ENCODE assay signal across 15 cellular contexts in the genomic region with DNA sequence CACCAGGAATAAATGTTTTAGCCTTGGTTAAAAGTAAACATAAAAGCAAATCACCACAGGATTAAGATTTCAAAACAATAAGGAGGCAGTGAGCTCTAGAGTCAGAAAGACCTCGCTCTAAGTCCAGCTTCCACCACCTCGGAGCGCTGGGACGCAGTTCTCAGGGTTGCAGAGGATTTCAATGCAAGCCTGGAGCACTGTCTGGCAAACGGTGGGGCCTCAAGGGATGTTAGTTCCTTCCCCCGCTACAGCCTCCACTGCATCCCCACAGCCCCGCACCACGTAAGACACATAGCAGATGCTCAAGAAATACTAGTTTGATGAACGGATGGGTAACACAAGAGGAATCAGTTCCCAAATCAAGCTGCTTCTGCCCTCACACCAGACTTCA. TPM values are rescaled to one million over a fixed set of nuclear protein-coding genes. Genes with fewer than 3 reads are reported as not detected.
DNase-seq lines count a peak whose midpoint lies in the region; ATAC-seq, FAIRE-seq and TF ChIP-seq lines count a peak whose summit lies in the region.
"Had no signal": no experiment of that assay in that cellular context is flagged by ENCODE, and none has a peak within 500 bp of the region (broad histone marks: within the 10 kb centered on the region; RNA-seq: fewer than 3 reads in every experiment).

No MANE protein-coding gene starts in this region.

- no peaks in the 10 kb centered on the region for H3K36me3 Mint-ChIP-seq in astrocyte (ENCODE audit: low read depth, unreplicated experiment)
- H3K36me3 Mint-ChIP-seq in activated CD4-positive, alpha-beta T cell treated with anti-CD3 and anti-CD28 coated beads, Interleukin-2, amount 10 ng/mL, durations not matched to agents 7 days and 5 days (ENCODE audit: low read depth), result no peaks in the 10 kb centered on the region

- CTCF ChIA-PET in activated CD4-positive, alpha-beta T cell treated with anti-CD3 and anti-CD28 coated beads, Interleukin-2, amount 10 ng/mL, durations not matched to agents 7 days and 5 days (lab: Charles Lee), result no interaction called here

- no peak overlapping the region for H3K4me3 Mint-ChIP-seq in astrocyte (ENCODE audit: unreplicated experiment)
- no peak overlapping the region for H3K4me3 Mint-ChIP-seq in activated CD4-positive, alpha-beta T cell treated with anti-CD3 and anti-CD28 coated beads, Interleukin-2, amount 10 ng/mL, durations not matched to agents 7 days and 5 days
- H3K4me3 Mint-ChIP-seq: activated T-cell treated with anti-CD3 and anti-CD28 coated beads, Interleukin-2, amount 50 U/mL, for 4 hours; dendritic cell treated with granulocyte-macrophage colony-stimulating factor and Interleukin-4, amounts not matched to agents 40 ng/mL and 50 ng/mL, for 4 days had no signal

- in situ Hi-C loops in gastrocnemius medialis (cut with MboI; ENCODE audit: low sequenced_read_pairs in 4 of 4), result no loop called here

- H3K27me3 ChIP-seq in astrocyte (ENCODE audit: insufficient read depth, low read length), result peaks cover 7% of the 10 kb centered on the region
- no peaks in the 10 kb centered on the region for H3K27me3 ChIP-seq in right atrium auricular region
- no peaks in the 10 kb centered on the region for H3K27me3 ChIP-seq in gastrocnemius medialis
- H3K27me3 ChIP-seq: adrenal gland had no signal

- no peaks in the 10 kb centered on the region for H3K27me3 Mint-ChIP-seq in astrocyte (ENCODE audit: low read depth, unreplicated experiment)
- no peaks in the 10 kb centered on the region for H3K27me3 Mint-ChIP-seq in activated CD4-positive, alpha-beta T cell treated with anti-CD3 and anti-CD28 coated beads, Interleukin-2, amount 10 ng/mL, durations not matched to agents 7 days and 5 days

- no peak for TF ChIP-seq POLR2A in gastrocnemius medialis (IDR thresholded peaks at IDR 0.05)

- H3K4me1 ChIP-seq in astrocyte (ENCODE audit: insufficient read depth, low read length), result peaks cover 9% of the 10 kb centered on the region
- peaks cover 0 to 18% of the 10 kb centered on the region in 2 donors for H3K4me1 ChIP-seq in right atrium auricular region
- peaks cover 5 to 15% of the 10 kb centered on the region in 2 donors for H3K4me1 ChIP-seq in gastrocnemius medialis

- no peaks in the 10 kb centered on the region for H4K20me1 ChIP-seq in astrocyte (ENCODE audit: insufficient read depth, low read length)

- no peak overlapping the region for H3K27ac ChIP-seq in astrocyte (ENCODE audit: low read depth, low read length)
- peak overlapping the region; percentile 11 to 43 for H3K27ac ChIP-seq in right atrium auricular region
- peak overlapping the region in 2 of 4 donors; percentile 29 to 55 for H3K27ac ChIP-seq in gastrocnemius medialis
- H3K27ac ChIP-seq: adrenal gland had no signal

- peak; percentile 25 for DNase-seq in GM03348 (ENCODE audit: low spot score)
- DNase-seq in astrocyte (ENCODE audit: low read depth), result no peak
- DNase-seq in right atrium auricular region (ENCODE audit: low spot score), result no peak
- no peak for DNase-seq in gastrocnemius medialis
- DNase-seq in NCI-H2227 treated with DMSO at 0.1 percent for 48 hours (lab: John Stamatoyannopoulos, UW), result no peak
- no peak for DNase-seq in activated CD4-positive, alpha-beta T cell treated with anti-CD3 and anti-CD28 coated beads, Interleukin-2, amount 10 ng/mL, durations not matched to agents 7 days and 5 days
- DNase-seq: activated CD4-positive, alpha-beta T cell treated with anti-CD3 and anti-CD28 coated beads for 4 hours; activated T-cell treated with anti-CD3 and anti-CD28 coated beads, Interleukin-2, amount 50 U/mL, for 4 hours; NCI-H1092 treated with DMSO at 0.1 percent for 48 hours had no signal

- intact Hi-C loops in gastrocnemius medialis (cut with DNase I; ENCODE audit: low total_unique reads), result no loop called here

- H3K79me2 ChIP-seq in astrocyte (ENCODE audit: insufficient read depth, low read length), result no peaks in the 10 kb centered on the region

- H3K9me3 ChIP-seq in astrocyte (ENCODE audit: insufficient read depth, low read depth, low read length) (no peaks in the 10 kb centered on the region), right atrium auricular region (no peaks in the 10 kb centered on the region), gastrocnemius medialis (no peaks in the 10 kb centered on the region)
- H3K9me3 ChIP-seq: adrenal gland had no signal

- no peak for FAIRE-seq in astrocyte (lab: Jason Lieb, UNC)

- TF ChIP-seq CTCF in astrocyte (IDR thresholded peaks at IDR 0.05; ENCODE audit: insufficient read depth, low read depth, low read length), result no peak
- TF ChIP-seq CTCF in right atrium auricular region (IDR thresholded peaks at IDR 0.05), result no peak
- no peak for TF ChIP-seq CTCF in gastrocnemius medialis (IDR thresholded peaks at IDR 0.05 in 4 of 5, conservative IDR thresholded peaks at IDR 0.05 in 1 of 5)

- no peak overlapping the region for H3K4me3 ChIP-seq in astrocyte (ENCODE audit: insufficient read depth, low read depth, low read length)
- peak overlapping the region; percentile 12 to 27 for H3K4me3 ChIP-seq in right atrium auricular region
- peak overlapping the region; percentile 19 to 37 (median 26) for H3K4me3 ChIP-seq in gastrocnemius medialis

- ATAC-seq in gastrocnemius medialis (peak; percentile 49 to 51), GM19351 (IDR thresholded peaks at IDR 0.05; ENCODE audit: unreplicated experiment) (no peak), HG03196 (IDR thresholded peaks at IDR 0.05; ENCODE audit: unreplicated experiment) (no peak)

- no peaks in the 10 kb centered on the region for H3K4me1 Mint-ChIP-seq in astrocyte (ENCODE audit: low read depth, unreplicated experiment)
- H3K4me1 Mint-ChIP-seq in activated CD4-positive, alpha-beta T cell treated with anti-CD3 and anti-CD28 coated beads, Interleukin-2, amount 10 ng/mL, durations not matched to agents 7 days and 5 days, result no peaks in the 10 kb centered on the region

- H3K9me3 Mint-ChIP-seq in astrocyte (ENCODE audit: unreplicated experiment), result no peaks in the 10 kb centered on the region
- H3K9me3 Mint-ChIP-seq in activated CD4-positive, alpha-beta T cell treated with anti-CD3 and anti-CD28 coated beads, Interleukin-2, amount 10 ng/mL, durations not matched to agents 7 days and 5 days, result no peaks in the 10 kb centered on the region
- H3K9me3 Mint-ChIP-seq: activated T-cell treated with anti-CD3 and anti-CD28 coated beads, Interleukin-2, amount 50 U/mL, for 4 hours; dendritic cell treated with granulocyte-macrophage colony-stimulating factor and Interleukin-4, amounts not matched to agents 40 ng/mL and 50 ng/mL, for 4 days had no signal

- H3K9ac ChIP-seq in astrocyte (ENCODE audit: low read length), result no peak overlapping the region

- no peak overlapping the region for H3K27ac Mint-ChIP-seq in astrocyte (ENCODE audit: unreplicated experiment)
- no peak overlapping the region for H3K27ac Mint-ChIP-seq in activated CD4-positive, alpha-beta T cell treated with anti-CD3 and anti-CD28 coated beads, Interleukin-2, amount 10 ng/mL, durations not matched to agents 7 days and 5 days
- H3K27ac Mint-ChIP-seq: dendritic cell treated with granulocyte-macrophage colony-stimulating factor and Interleukin-4, amounts not matched to agents 40 ng/mL and 50 ng/mL, for 4 days had no signal

- H3K36me3 ChIP-seq in astrocyte (ENCODE audit: insufficient read depth, low read length), result no peaks in the 10 kb centered on the region
- no peaks in the 10 kb centered on the region for H3K36me3 ChIP-seq in right atrium auricular region
- H3K36me3 ChIP-seq in gastrocnemius medialis, result no peaks in the 10 kb centered on the region
- H3K36me3 ChIP-seq: adrenal gland had no signal

- peak overlapping the region; percentile 23 for H2AFZ ChIP-seq in astrocyte (ENCODE audit: low read depth, low read length)

- peak overlapping the region; percentile 14 for H3K4me2 ChIP-seq in astrocyte (ENCODE audit: low read length)

- POLR2A ChIA-PET in activated CD4-positive, alpha-beta T cell treated with anti-CD3 and anti-CD28 coated beads, Interleukin-2, amount 10 ng/mL, durations not matched to agents 7 days and 5 days (lab: Charles Lee), result no interaction called here

RNA-seq across cellular contexts. Expression of a gene that starts 39.3 kb away (rescaled TPM):
- total RNA-seq in astrocyte, result 2.8 and 3.5 TPM in 2 replicates
- total RNA-seq in right atrium auricular region, result 1 to 10 TPM; 4.4 to 4.7 TPM
- 10 to 100 TPM; 17.2 to 51.6 (median 39.5) TPM for total RNA-seq in gastrocnemius medialis
- total RNA-seq in activated CD4-positive, alpha-beta T cell treated with anti-CD3 and anti-CD28 coated beads, Interleukin-2, amount 10 ng/mL, durations not matched to agents 7 days and 5 days, result under 1 TPM; 0.17 to 0.23 TPM
- total RNA-seq: NCI-H460; T-helper 2 cell treated with Interferon-gamma antibody and Interleukin-4, amounts not matched to agents 100 ng/mL and 5 ng/mL, for 36 hours had no signal

Comparison
In these comparisons a context has a peak if more than half of its experiments do, and no peak if none do; other contexts are left out.
1. ATAC-seq: peak in gastrocnemius medialis (2 of 2); none in GM19351 (single experiment) and HG03196 (single experiment).